Comparison of ENCODE assay signal across 1 cellular context in genomic region chr17:76399175-76400172, GRCh38.
TF ChIP-seq lines count a peak whose summit lies in the region.

No MANE protein-coding gene starts in this region.

TF ChIP-seq in HCT116, 20 proteins besides CTCF, POLR2A, EP300 and RAD21:
- TF ChIP-seq ATF3 (IDR thresholded peaks at IDR 0.05) (no peak), EGR1 (IDR thresholded peaks at IDR 0.05; ENCODE audit: low read depth) (no peak), ZFX (IDR thresholded peaks at IDR 0.05) (no peak), CEBPB (IDR thresholded peaks at IDR 0.05; ENCODE audit: low read depth) (no peak), JUND (IDR thresholded peaks at IDR 0.05) (no peak), YY1 (IDR thresholded peaks at IDR 0.05; ENCODE audit: extremely low read depth, insufficient replicate concordance, low read depth, low read length) (no peak)
